Comparison of ENCODE assay signal across 9 cellular contexts in genomic region chr3:17233398-17233800, GRCh38.
A peak's percentile ranks its signal among the peaks of the same experiment; 100 is the strongest.
DNase-seq lines count a peak whose midpoint lies in the region; ATAC-seq and TF ChIP-seq lines count a peak whose summit lies in the region.
"Had no signal": no experiment of that assay in that cellular context is flagged by ENCODE, and none has a peak within 500 bp of the region (broad histone marks: within the 10 kb centered on the region; RNA-seq: fewer than 3 reads in every experiment).

No MANE protein-coding gene starts in this region.

- H3K36me3 ChIP-seq in left ventricle myocardium inferior: no peaks in the 10 kb centered on the region
- H3K36me3 ChIP-seq in sigmoid colon: peaks cover 0 to 5% (median 0%) of the 10 kb centered on the region in 4 donors

- TF ChIP-seq CTCF in HL-60 (IDR thresholded peaks at IDR 0.05; ENCODE audit: insufficient read depth, low read length) (peak; percentile 53), left ventricle myocardium inferior (IDR thresholded peaks at IDR 0.05; ENCODE audit: borderline replicate concordance) (peak; percentile 80), sigmoid colon (IDR thresholded peaks at IDR 0.05) (peak; percentile 41 to 60 (median 49))

- H3K27ac ChIP-seq in HL-60 (replicated peaks) (no peak overlapping the region), left ventricle myocardium inferior (replicated peaks) (no peak overlapping the region), sigmoid colon (no peak overlapping the region)
- H3K27ac ChIP-seq: BLaER1 treated with 17β-estradiol and CSF1 and Interleukin-3, amounts not matched to agents 10 nM and 100 nM had no signal

- intact Hi-C loops in left ventricle myocardium inferior (cut with micrococcal nuclease): loop anchor here (5.0 to 10.0 kb wide), 2 partner anchors 199 to 631 kb away; no protein-coding TSS in a partner anchor
- intact Hi-C loops in sigmoid colon (cut with DNase I): loop anchor here (5.0 kb wide), 1 partner anchor 636 kb away; no protein-coding TSS in a partner anchor

- no peak overlapping the region for H3K4me3 ChIP-seq in HL-60 (replicated peaks; ENCODE audit: insufficient read depth, low read length)
- H3K4me3 ChIP-seq in left ventricle myocardium inferior: no peak overlapping the region
- no peak overlapping the region for H3K4me3 ChIP-seq in sigmoid colon
- H3K4me3 ChIP-seq: BLaER1 treated with 17β-estradiol and CSF1 and Interleukin-3, amounts not matched to agents 10 nM and 100 nM had no signal

- no peak for TF ChIP-seq POLR2A in sigmoid colon (IDR thresholded peaks at IDR 0.05)

- H3K4me1 ChIP-seq in left ventricle myocardium inferior (peaks cover 54% of the 10 kb centered on the region), sigmoid colon (peaks cover 0 to 7% (median 0%) of the 10 kb centered on the region in 4 donors)

- H3K27me3 ChIP-seq in HL-60 (ENCODE audit: insufficient read depth, poor library complexity, severe bottlenecking) (no peaks in the 10 kb centered on the region), left ventricle myocardium inferior (ENCODE audit: low read depth) (no peaks in the 10 kb centered on the region), sigmoid colon (no peaks in the 10 kb centered on the region)
- H3K27me3 ChIP-seq: BLaER1 treated with 17β-estradiol and CSF1 and Interleukin-3, amounts not matched to agents 10 nM and 100 nM had no signal

- ATAC-seq in GM21447 (IDR thresholded peaks at IDR 0.05; ENCODE audit: unreplicated experiment): peak; percentile 88

- DNase-seq in NCI-H187 treated with DMSO at 0.1 percent for 48 hours (lab: John Stamatoyannopoulos, UW) (peak; percentile 7), NCI-H187 (lab: John Stamatoyannopoulos, UW) (no peak), HL-60 (ENCODE audit: low read depth in 1 of 2, low spot score in 1 of 2) (peak; percentile 11 to 24), OCI-M1 (lab: John Stamatoyannopoulos, UW) (peak; percentile 69), left ventricle myocardium inferior (no peak), sigmoid colon (no peak)
- DNase-seq in activated naive CD8-positive, alpha-beta T cell treated with anti-CD3 and anti-CD28 coated beads, Interleukin-2, amount 50 U/mL, for 16 hours (ENCODE audit: low read depth, low spot score): peak; percentile 6

- no peak for TF ChIP-seq EP300 in sigmoid colon (IDR thresholded peaks at IDR 0.05)

- 46 to 63% methylated on average over 3 of the region's 3 CpGs for WGBS in sigmoid colon, 2 donors

- no peaks in the 10 kb centered on the region for H3K9me3 ChIP-seq in left ventricle myocardium inferior (replicated peaks)
- H3K9me3 ChIP-seq in sigmoid colon: no peaks in the 10 kb centered on the region
- H3K9me3 ChIP-seq: BLaER1 treated with 17β-estradiol and CSF1 and Interleukin-3, amounts not matched to agents 10 nM and 100 nM had no signal

Comparison
In these comparisons a context has a peak if more than half of its experiments do, and no peak if none do; other contexts are left out.
1. DNase-seq: peak in NCI-H187 treated with DMSO at 0.1 percent for 48 hours (single experiment), HL-60 (2 of 2), OCI-M1 (single experiment) and activated naive CD8-positive, alpha-beta T cell treated with anti-CD3 and anti-CD28 coated beads, Interleukin-2, amount 50 U/mL, for 16 hours (single experiment); none in NCI-H187 (0 of 2), left ventricle myocardium inferior (single experiment) and sigmoid colon (single experiment).
2. Peak in every context shown above with its lines, with median percentiles within 50 percentile points of each other: CTCF ChIP-seq.